2 cellular contexts compared by ENCODE assay signal in the genomic region with DNA sequence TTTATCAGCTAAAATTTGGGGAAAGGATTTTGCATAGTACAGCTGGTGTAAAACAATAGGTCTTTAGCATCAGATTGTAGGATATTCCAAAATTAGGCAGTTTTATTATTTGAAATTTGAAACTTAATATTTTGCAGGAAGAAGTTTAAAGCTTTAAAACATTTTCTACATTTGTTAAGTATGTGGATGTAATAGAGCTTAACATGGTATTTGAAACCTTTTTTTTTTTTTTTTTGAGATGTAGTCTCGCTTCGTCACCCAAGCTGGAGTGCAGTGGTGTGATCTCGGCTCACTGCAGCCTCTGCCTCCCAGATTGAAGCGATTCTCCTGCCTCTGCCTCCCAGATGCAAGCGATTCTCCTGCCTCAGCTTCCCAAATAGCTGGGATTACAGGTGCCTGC.
TF ChIP-seq lines count a peak whose summit lies in the region.

No MANE protein-coding gene starts in this region.

TF ChIP-seq in SK-N-SH, 30 proteins besides CTCF, POLR2A, EP300 and RAD21:
- no peak for TF ChIP-seq TCF12 (IDR thresholded peaks at IDR 0.05)

TF ChIP-seq in SK-N-SH treated with all-trans-retinoic acid at 6 μM for 48 hours, 23 proteins besides CTCF, POLR2A, EP300 and RAD21:
- TF ChIP-seq TCF4 (CRISPR knock-in tag; IDR thresholded peaks at IDR 0.05; ENCODE audit: borderline replicate concordance) (no peak), ZNF8 (CRISPR knock-in tag; IDR thresholded peaks at IDR 0.05) (no peak), BACH2 (CRISPR knock-in tag; IDR thresholded peaks at IDR 0.05; ENCODE audit: borderline replicate concordance) (no peak), PPARA (CRISPR knock-in tag; IDR thresholded peaks at IDR 0.05; ENCODE audit: borderline replicate concordance) (no peak), ESRRG (CRISPR knock-in tag; IDR thresholded peaks at IDR 0.05) (no peak), ZFP3 (CRISPR knock-in tag; IDR thresholded peaks at IDR 0.05) (no peak), RARB (CRISPR knock-in tag; IDR thresholded peaks at IDR 0.05) (no peak), OSR1 (CRISPR knock-in tag; IDR thresholded peaks at IDR 0.05) (no peak), SNAI2 (CRISPR knock-in tag; IDR thresholded peaks at IDR 0.05) (no peak), ARNTL (CRISPR knock-in tag; IDR thresholded peaks at IDR 0.05; ENCODE audit: borderline replicate concordance, low read depth) (no peak), CSDC2 (CRISPR knock-in tag; IDR thresholded peaks at IDR 0.05) (no peak), ZNF565 (CRISPR knock-in tag; conservative IDR thresholded peaks at IDR 0.05; ENCODE audit: low read depth) (no peak), ZNF70 (CRISPR knock-in tag; IDR thresholded peaks at IDR 0.05) (no peak)
- TF ChIP-seq, protein P1, sequence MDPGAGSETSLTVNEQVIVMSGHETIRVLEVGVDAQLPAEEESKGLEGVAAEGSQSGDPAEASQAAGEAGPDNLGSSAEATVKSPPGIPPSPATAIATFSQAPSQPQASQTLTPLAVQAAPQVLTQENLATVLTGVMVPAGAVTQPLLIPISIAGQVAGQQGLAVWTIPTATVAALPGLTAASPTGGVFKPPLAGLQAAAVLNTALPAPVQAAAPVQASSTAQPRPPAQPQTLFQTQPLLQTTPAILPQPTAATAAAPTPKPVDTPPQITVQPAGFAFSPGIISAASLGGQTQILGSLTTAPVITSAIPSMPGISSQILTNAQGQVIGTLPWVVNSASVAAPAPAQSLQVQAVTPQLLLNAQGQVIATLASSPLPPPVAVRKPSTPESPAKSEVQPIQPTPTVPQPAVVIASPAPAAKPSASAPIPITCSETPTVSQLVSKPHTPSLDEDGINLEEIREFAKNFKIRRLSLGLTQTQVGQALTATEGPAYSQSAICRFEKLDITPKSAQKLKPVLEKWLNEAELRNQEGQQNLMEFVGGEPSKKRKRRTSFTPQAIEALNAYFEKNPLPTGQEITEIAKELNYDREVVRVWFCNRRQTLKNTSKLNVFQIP (CRISPR knock-in tag; IDR thresholded peaks at IDR 0.05; ENCODE audit: borderline replicate concordance, low read depth) = no peak
- TF ChIP-seq, protein P2, sequence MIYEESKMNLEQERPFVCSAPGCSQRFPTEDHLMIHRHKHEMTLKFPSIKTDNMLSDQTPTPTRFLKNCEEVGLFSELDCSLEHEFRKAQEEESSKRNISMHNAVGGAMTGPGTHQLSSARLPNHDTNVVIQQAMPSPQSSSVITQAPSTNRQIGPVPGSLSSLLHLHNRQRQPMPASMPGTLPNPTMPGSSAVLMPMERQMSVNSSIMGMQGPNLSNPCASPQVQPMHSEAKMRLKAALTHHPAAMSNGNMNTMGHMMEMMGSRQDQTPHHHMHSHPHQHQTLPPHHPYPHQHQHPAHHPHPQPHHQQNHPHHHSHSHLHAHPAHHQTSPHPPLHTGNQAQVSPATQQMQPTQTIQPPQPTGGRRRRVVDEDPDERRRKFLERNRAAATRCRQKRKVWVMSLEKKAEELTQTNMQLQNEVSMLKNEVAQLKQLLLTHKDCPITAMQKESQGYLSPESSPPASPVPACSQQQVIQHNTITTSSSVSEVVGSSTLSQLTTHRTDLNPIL (CRISPR knock-in tag; IDR thresholded peaks at IDR 0.05; ENCODE audit: low read depth) = no peak
- TF ChIP-seq, protein P3, sequence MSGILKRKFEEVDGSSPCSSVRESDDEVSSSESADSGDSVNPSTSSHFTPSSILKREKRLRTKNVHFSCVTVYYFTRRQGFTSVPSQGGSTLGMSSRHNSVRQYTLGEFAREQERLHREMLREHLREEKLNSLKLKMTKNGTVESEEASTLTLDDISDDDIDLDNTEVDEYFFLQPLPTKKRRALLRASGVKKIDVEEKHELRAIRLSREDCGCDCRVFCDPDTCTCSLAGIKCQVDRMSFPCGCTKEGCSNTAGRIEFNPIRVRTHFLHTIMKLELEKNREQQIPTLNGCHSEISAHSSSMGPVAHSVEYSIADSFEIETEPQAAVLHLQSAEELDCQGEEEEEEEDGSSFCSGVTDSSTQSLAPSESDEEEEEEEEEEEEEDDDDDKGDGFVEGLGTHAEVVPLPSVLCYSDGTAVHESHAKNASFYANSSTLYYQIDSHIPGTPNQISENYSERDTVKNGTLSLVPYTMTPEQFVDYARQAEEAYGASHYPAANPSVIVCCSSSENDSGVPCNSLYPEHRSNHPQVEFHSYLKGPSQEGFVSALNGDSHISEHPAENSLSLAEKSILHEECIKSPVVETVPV (CRISPR knock-in tag; IDR thresholded peaks at IDR 0.05) = no peak
- TF ChIP-seq, protein P4, sequence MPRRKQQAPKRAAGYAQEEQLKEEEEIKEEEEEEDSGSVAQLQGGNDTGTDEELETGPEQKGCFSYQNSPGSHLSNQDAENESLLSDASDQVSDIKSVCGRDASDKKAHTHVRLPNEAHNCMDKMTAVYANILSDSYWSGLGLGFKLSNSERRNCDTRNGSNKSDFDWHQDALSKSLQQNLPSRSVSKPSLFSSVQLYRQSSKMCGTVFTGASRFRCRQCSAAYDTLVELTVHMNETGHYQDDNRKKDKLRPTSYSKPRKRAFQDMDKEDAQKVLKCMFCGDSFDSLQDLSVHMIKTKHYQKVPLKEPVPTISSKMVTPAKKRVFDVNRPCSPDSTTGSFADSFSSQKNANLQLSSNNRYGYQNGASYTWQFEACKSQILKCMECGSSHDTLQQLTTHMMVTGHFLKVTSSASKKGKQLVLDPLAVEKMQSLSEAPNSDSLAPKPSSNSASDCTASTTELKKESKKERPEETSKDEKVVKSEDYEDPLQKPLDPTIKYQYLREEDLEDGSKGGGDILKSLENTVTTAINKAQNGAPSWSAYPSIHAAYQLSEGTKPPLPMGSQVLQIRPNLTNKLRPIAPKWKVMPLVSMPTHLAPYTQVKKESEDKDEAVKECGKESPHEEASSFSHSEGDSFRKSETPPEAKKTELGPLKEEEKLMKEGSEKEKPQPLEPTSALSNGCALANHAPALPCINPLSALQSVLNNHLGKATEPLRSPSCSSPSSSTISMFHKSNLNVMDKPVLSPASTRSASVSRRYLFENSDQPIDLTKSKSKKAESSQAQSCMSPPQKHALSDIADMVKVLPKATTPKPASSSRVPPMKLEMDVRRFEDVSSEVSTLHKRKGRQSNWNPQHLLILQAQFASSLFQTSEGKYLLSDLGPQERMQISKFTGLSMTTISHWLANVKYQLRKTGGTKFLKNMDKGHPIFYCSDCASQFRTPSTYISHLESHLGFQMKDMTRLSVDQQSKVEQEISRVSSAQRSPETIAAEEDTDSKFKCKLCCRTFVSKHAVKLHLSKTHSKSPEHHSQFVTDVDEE (CRISPR knock-in tag; IDR thresholded peaks at IDR 0.05) = no peak
